In genomic region chr1:70134148-70134547, GRCh38 we compare ENCODE assay signal across 22 cellular contexts.
DNase-seq lines count a peak whose midpoint lies in the region; ATAC-seq and TF ChIP-seq lines count a peak whose summit lies in the region.
"Had no signal": no experiment of that assay in that cellular context is flagged by ENCODE, and none has a peak within 500 bp of the region (broad histone marks: within the 10 kb centered on the region; RNA-seq: fewer than 3 reads in every experiment).

No MANE protein-coding gene starts in this region.

- H3K9ac ChIP-seq in skeletal muscle tissue (ENCODE audit: low read depth in 1 of 3, low read length in 3 of 3), result peak overlapping the region in 2 of 3 donors; percentile 4

- peak overlapping the region in 7 of 12 donors; percentile 3 to 46 (median 19) for H3K27ac ChIP-seq in heart left ventricle
- H3K27ac ChIP-seq in skeletal muscle tissue (ENCODE audit: low read depth, low read length), result peak overlapping the region; percentile 80
- no peak overlapping the region for H3K27ac ChIP-seq in upper lobe of right lung
- H3K27ac ChIP-seq: A549, uterus had no signal

- H3K27me3 ChIP-seq in heart left ventricle, result no peaks in the 10 kb centered on the region
- no peaks in the 10 kb centered on the region for H3K27me3 ChIP-seq in skeletal muscle tissue (ENCODE audit: control insufficient read depth in 3 of 3, insufficient read depth in 3 of 3, low read length in 3 of 3)
- no peaks in the 10 kb centered on the region for H3K27me3 ChIP-seq in upper lobe of right lung
- H3K27me3 ChIP-seq: uterus had no signal

- H3K9me3 ChIP-seq in heart left ventricle (no peaks in the 10 kb centered on the region), skeletal muscle tissue (ENCODE audit: control insufficient read depth in 3 of 3, low read length in 3 of 3) (no peaks in the 10 kb centered on the region), upper lobe of right lung (no peaks in the 10 kb centered on the region)
- H3K9me3 ChIP-seq: A549, uterus had no signal

- ATAC-seq in heart left ventricle, result peak; percentile 55 to 89 (median 83)
- ATAC-seq in Right ventricle myocardium inferior, result no peak
- ATAC-seq in upper lobe of right lung, result no peak
- ATAC-seq: A549; activated CD4-positive, CD25-positive, alpha-beta regulatory T cell treated with anti-CD3 and anti-CD28 coated beads, Interleukin-2, amount 50 U/mL, for 24 hours; activated T-helper 17 cell treated with anti-CD3 and anti-CD28 coated beads, Interleukin-2, amount 50 U/mL, for 72 hours; effector memory CD8-positive, alpha-beta T cell; stimulated activated naive CD8-positive, alpha-beta T cell treated with anti-CD3 and anti-CD28 coated beads, Interleukin-15, Interleukin-2, amounts not matched to agents 100 U/mL and 50 U/mL, for 24 hours; T-helper 17 cell had no signal

- 55 to 65% (median 57%) methylated on average over 3 of the region's 3 CpGs for WGBS in heart left ventricle, 4 donors

- intact Hi-C loops in heart left ventricle (cut with DNase I), result loop anchor here in 9 of 10 donors (5.0 to 10.0 kb wide), 6 partner anchors 281 to 381 kb away; partner anchors contain the start of gene CTH (in 1 of the 9)
- intact Hi-C loops in Right ventricle myocardium inferior (cut with DNase I), result loop anchor here (5.0 kb wide), 1 partner anchor 378 kb away; no protein-coding TSS in a partner anchor
- intact Hi-C loops in upper lobe of right lung (cut with DNase I), result no loop called here

- no peak for TF ChIP-seq CTCF in heart left ventricle (IDR thresholded peaks at IDR 0.05)
- no peak for TF ChIP-seq CTCF in upper lobe of right lung (IDR thresholded peaks at IDR 0.05)

- peak in 2 of 5 donors; percentile 10 to 22 for DNase-seq in heart left ventricle
- DNase-seq in Right ventricle myocardium inferior (ENCODE audit: missing footprints), result no peak
- DNase-seq in NCI-H69 (lab: John Stamatoyannopoulos, UW), result peak; percentile 4
- peak; percentile 9 for DNase-seq in fibroblast of gingiva (ENCODE audit: low read depth)
- no peak for DNase-seq in upper lobe of right lung
- no peak for DNase-seq in activated CD4-positive, alpha-beta T cell treated with anti-CD3 and anti-CD28 coated beads, Interleukin-2, amount 50 U/mL, for 4 hours
- DNase-seq in mucosa of gallbladder (ENCODE audit: low spot score), result no peak
- DNase-seq: effector memory CD8-positive, alpha-beta T cell; GF-D8; H7; NCI-H1092; NCI-H2107; NCI-H748 treated with DMSO at 0.1 percent for 48 hours; SHP77; stimulated activated naive CD8-positive, alpha-beta T cell treated with anti-CD3 and anti-CD28 coated beads, Interleukin-15, Interleukin-2, amounts not matched to agents 100 U/mL and 50 U/mL, for 24 hours; T-helper 17 cell; uterus had no signal

- no peak for TF ChIP-seq POLR2A in heart left ventricle (IDR thresholded peaks at IDR 0.05)

- H3K4me1 ChIP-seq in heart left ventricle (peaks cover 0 to 11% (median 3%) of the 10 kb centered on the region in 12 donors), skeletal muscle tissue (ENCODE audit: control insufficient read depth in 3 of 3, insufficient read depth in 3 of 3, low read length in 3 of 3) (peaks cover 0 to 12% (median 0%) of the 10 kb centered on the region in 3 donors), upper lobe of right lung (no peaks in the 10 kb centered on the region)
- H3K4me1 ChIP-seq: A549, uterus had no signal

- H3K4me3 ChIP-seq in heart left ventricle (no peak overlapping the region), skeletal muscle tissue (ENCODE audit: low read length in 3 of 3) (no peak overlapping the region), upper lobe of right lung (no peak overlapping the region)
- H3K4me3 ChIP-seq: A549, lung, uterus had no signal

- no peaks in the 10 kb centered on the region for H3K36me3 ChIP-seq in heart left ventricle
- no peaks in the 10 kb centered on the region for H3K36me3 ChIP-seq in skeletal muscle tissue (ENCODE audit: control insufficient read depth in 3 of 3, insufficient read depth in 3 of 3, low read length in 3 of 3)
- no peaks in the 10 kb centered on the region for H3K36me3 ChIP-seq in upper lobe of right lung
- H3K36me3 ChIP-seq: uterus had no signal

Comparison
In these comparisons a context has a peak if more than half of its experiments do, and no peak if none do; other contexts are left out.
1. ATAC-seq: peak in heart left ventricle (4 of 4); none in Right ventricle myocardium inferior (single experiment) and upper lobe of right lung (single experiment).
2. DNase-seq: peak in NCI-H69 (single experiment) and fibroblast of gingiva (single experiment); none in Right ventricle myocardium inferior (single experiment), upper lobe of right lung (single experiment), activated CD4-positive, alpha-beta T cell treated with anti-CD3 and anti-CD28 coated beads, Interleukin-2, amount 50 U/mL, for 4 hours (0 of 2) and mucosa of gallbladder (single experiment).